ENCODE assay signal across 8 cellular contexts in the genomic region with DNA sequence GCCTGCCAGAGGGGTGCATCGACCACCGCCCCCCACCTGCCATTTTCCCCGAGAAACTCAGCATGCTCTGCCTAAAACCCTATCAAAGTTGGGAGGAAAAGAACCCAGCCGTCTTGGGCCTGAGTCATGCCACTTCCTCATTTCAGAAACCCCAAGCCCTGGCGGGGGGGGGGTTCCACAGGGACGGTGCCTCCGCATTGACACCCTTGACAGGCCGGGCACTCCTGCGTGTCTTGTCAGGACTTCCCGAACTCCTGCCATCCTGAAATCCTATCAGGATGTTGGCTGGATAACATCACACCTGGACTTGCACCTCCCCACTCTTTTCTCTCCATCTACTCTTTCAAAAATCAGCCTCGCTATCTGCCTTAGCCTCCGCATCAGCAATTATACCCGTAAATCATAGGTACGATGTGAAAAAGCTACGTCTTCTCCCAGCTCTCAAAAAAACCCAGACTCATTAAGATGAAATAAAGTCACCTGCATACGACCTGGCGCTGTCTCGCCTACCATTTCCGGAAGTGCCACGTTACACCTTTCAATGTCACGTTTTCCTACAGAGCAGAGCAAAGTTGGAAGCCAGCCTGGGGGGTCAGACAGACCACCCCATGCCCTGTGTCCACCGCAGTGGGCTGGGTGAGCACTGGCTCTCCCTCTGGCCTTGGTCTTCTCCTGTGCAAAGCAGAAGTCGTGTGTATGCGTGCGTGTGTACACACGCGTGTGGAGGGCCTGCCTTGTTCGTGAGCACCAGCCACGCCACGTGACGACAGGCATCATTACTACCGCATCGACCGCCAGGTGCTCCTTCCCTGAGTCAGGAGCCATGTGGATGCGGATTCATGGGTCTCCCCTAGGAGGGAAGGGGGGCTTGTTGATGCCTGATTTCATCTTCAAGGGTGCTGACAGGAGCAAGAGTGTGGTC.
DNase-seq lines count a peak whose midpoint lies in the region; ATAC-seq and TF ChIP-seq lines count a peak whose summit lies in the region.

No MANE protein-coding gene starts in this region.

- H3K4me1 Mint-ChIP-seq in activated CD4-positive, alpha-beta T cell treated with anti-CD3 and anti-CD28 coated beads, Interleukin-2, amount 10 ng/mL, durations not matched to agents 24 days and 14 days, result peaks cover 24% of the 10 kb centered on the region
- peaks cover 15 to 33% of the 10 kb centered on the region in 2 donors for H3K4me1 Mint-ChIP-seq in natural killer cell treated with Interleukin-12 subunit alpha and Interleukin-12 subunit beta and Interleukin-15 and Interleukin-18, amount 100 ng/mL, for 72 hours (ENCODE audit: low read depth in 2 of 2)

- peak; percentile 52 for ATAC-seq in GM19452 (IDR thresholded peaks at IDR 0.05; ENCODE audit: unreplicated experiment)
- ATAC-seq in natural killer cell treated with Interleukin-12 subunit alpha and Interleukin-12 subunit beta and Interleukin-15 and Interleukin-18, amount 100 ng/mL, for 72 hours, result peak; percentile 49 to 58

- peaks cover 7 to 98% (median 92%) of the 10 kb centered on the region in 4 donors for H3K4me1 ChIP-seq in tibial artery

- H3K27ac Mint-ChIP-seq in activated CD4-positive, alpha-beta T cell treated with anti-CD3 and anti-CD28 coated beads, Interleukin-2, amount 10 ng/mL, durations not matched to agents 24 days and 14 days, result peak overlapping the region; percentile 64
- H3K27ac Mint-ChIP-seq in natural killer cell treated with Interleukin-12 subunit alpha and Interleukin-12 subunit beta and Interleukin-15 and Interleukin-18, amount 100 ng/mL, for 72 hours, result peak overlapping the region; percentile 36 to 77

- peak overlapping the region; percentile 68 for H3K4me3 Mint-ChIP-seq in activated CD4-positive, alpha-beta T cell treated with anti-CD3 and anti-CD28 coated beads, Interleukin-2, amount 10 ng/mL, durations not matched to agents 24 days and 14 days
- peak overlapping the region; percentile 75 for H3K4me3 Mint-ChIP-seq in natural killer cell treated with Interleukin-12 subunit alpha and Interleukin-12 subunit beta and Interleukin-15 and Interleukin-18, amount 100 ng/mL, for 72 hours

- H3K27me3 Mint-ChIP-seq in activated CD4-positive, alpha-beta T cell treated with anti-CD3 and anti-CD28 coated beads, Interleukin-2, amount 10 ng/mL, durations not matched to agents 24 days and 14 days, result no peaks in the 10 kb centered on the region
- H3K27me3 Mint-ChIP-seq in natural killer cell treated with Interleukin-12 subunit alpha and Interleukin-12 subunit beta and Interleukin-15 and Interleukin-18, amount 100 ng/mL, for 72 hours, result no peaks in the 10 kb centered on the region

- H3K27me3 ChIP-seq in AG04450 (ENCODE audit: control insufficient read depth, insufficient read depth, low read length) (no peaks in the 10 kb centered on the region), dorsolateral prefrontal cortex (no peaks in the 10 kb centered on the region), tibial artery (no peaks in the 10 kb centered on the region)

- H3K9me3 ChIP-seq in AG04450 (ENCODE audit: control insufficient read depth, insufficient read depth, low read length), result no peaks in the 10 kb centered on the region; the same call in 1 of the 2 replicates
- H3K9me3 ChIP-seq in tibial artery, result no peaks in the 10 kb centered on the region

- intact Hi-C loops in activated CD4-positive, alpha-beta T cell treated with anti-CD3 and anti-CD28 coated beads, Interleukin-2, amount 10 ng/mL, durations not matched to agents 24 days and 14 days (cut with micrococcal nuclease), result loop anchor here (5.0 kb wide), 1 partner anchor 376 kb away; no protein-coding TSS in a partner anchor
- intact Hi-C loops in dorsolateral prefrontal cortex (cut with DNase I), result no loop called here
- intact Hi-C loops in tibial artery (cut with DNase I; ENCODE audit: low total_unique reads), result no loop called here

- H3K36me3 ChIP-seq in tibial artery, result peaks cover 0 to 16% (median 9%) of the 10 kb centered on the region in 3 donors

- H3K27ac ChIP-seq in AG04450 (ENCODE audit: low read depth, low read length) (peak overlapping the region; percentile 82), dorsolateral prefrontal cortex (peak overlapping the region; percentile 64 to 99 (median 91)), tibial artery (peak overlapping the region; percentile 90 to 96)

- DNase-seq in AG04450 (ENCODE audit: low read depth, low spot score), result no peak
- peak; percentile 71 for DNase-seq in KG1 (lab: John Stamatoyannopoulos, UW)
- peak; percentile 77 for DNase-seq in activated CD4-positive, alpha-beta T cell treated with anti-CD3 and anti-CD28 coated beads, Interleukin-2, amount 10 ng/mL, durations not matched to agents 24 days and 14 days
- DNase-seq in dorsolateral prefrontal cortex, result peak in 2 of 10 donors; percentile 47 to 60
- no peak for DNase-seq in natural killer cell treated with Interleukin-12 subunit alpha and Interleukin-12 subunit beta and Interleukin-15 and Interleukin-18, amount 100 ng/mL, for 72 hours (ENCODE audit: low spot score)
- DNase-seq in tibial artery, result peak; percentile 81 to 87
- no peak for DNase-seq in NCI-H1105 treated with DMSO at 0.1 percent for 48 hours (lab: John Stamatoyannopoulos, UW)

- H3K9me3 Mint-ChIP-seq in activated CD4-positive, alpha-beta T cell treated with anti-CD3 and anti-CD28 coated beads, Interleukin-2, amount 10 ng/mL, durations not matched to agents 24 days and 14 days, result no peaks in the 10 kb centered on the region
- H3K9me3 Mint-ChIP-seq in natural killer cell treated with Interleukin-12 subunit alpha and Interleukin-12 subunit beta and Interleukin-15 and Interleukin-18, amount 100 ng/mL, for 72 hours, result no peaks in the 10 kb centered on the region

- TF ChIP-seq CTCF in AG04450 (IDR thresholded peaks at IDR 0.05; ENCODE audit: low read depth, low read length) (no peak), dorsolateral prefrontal cortex (IDR thresholded peaks at IDR 0.05 in 54 of 56, conservative IDR thresholded peaks at IDR 0.05 in 2 of 56; ENCODE audit: low read depth in 1 of 56, partially characterized antibody in 56 of 56) (no peak), tibial artery (IDR thresholded peaks at IDR 0.05) (no peak)

- no peak overlapping the region for H3K4me3 ChIP-seq in AG04450 (ENCODE audit: low read depth, low read length)
- H3K4me3 ChIP-seq in dorsolateral prefrontal cortex, result no peak overlapping the region
- no peak overlapping the region for H3K4me3 ChIP-seq in tibial artery

- H3K36me3 Mint-ChIP-seq in activated CD4-positive, alpha-beta T cell treated with anti-CD3 and anti-CD28 coated beads, Interleukin-2, amount 10 ng/mL, durations not matched to agents 24 days and 14 days (ENCODE audit: low read depth), result peaks cover 14% of the 10 kb centered on the region
- no peaks in the 10 kb centered on the region for H3K36me3 Mint-ChIP-seq in natural killer cell treated with Interleukin-12 subunit alpha and Interleukin-12 subunit beta and Interleukin-15 and Interleukin-18, amount 100 ng/mL, for 72 hours

- POLR2A ChIA-PET in AG04450 (lab: Yijun Ruan, JAX), result no interaction called here

- CTCF ChIA-PET in AG04450 (lab: Charles Lee), result interaction anchor here (2.1 to 4.2 kb wide), 2 partner anchors 11 to 375 kb away, joined by 7 to 18 read pairs; no protein-coding TSS in a partner anchor

Comparison
In these comparisons a context has a peak if more than half of its experiments do, and no peak if none do; other contexts are left out.
1. DNase-seq: peak in KG1 (single experiment), activated CD4-positive, alpha-beta T cell treated with anti-CD3 and anti-CD28 coated beads, Interleukin-2, amount 10 ng/mL, durations not matched to agents 24 days and 14 days (single experiment) and tibial artery (2 of 2); none in AG04450 (single experiment), natural killer cell treated with Interleukin-12 subunit alpha and Interleukin-12 subunit beta and Interleukin-15 and Interleukin-18, amount 100 ng/mL, for 72 hours (single experiment) and NCI-H1105 treated with DMSO at 0.1 percent for 48 hours (single experiment).
2. Peak in every context shown above with its lines, with median percentiles within 50 percentile points of each other: H3K27ac ChIP-seq.